12 cellular contexts compared by ENCODE assay signal in genomic region chr3:133472242-133472641, GRCh38.
DNase-seq lines count a peak whose midpoint lies in the region; ATAC-seq and TF ChIP-seq lines count a peak whose summit lies in the region.
"Had no signal": no experiment of that assay in that cellular context is flagged by ENCODE, and none has a peak within 500 bp of the region (broad histone marks: within the 10 kb centered on the region; RNA-seq: fewer than 3 reads in every experiment).

No MANE protein-coding gene starts in this region.

- H3K36me3 ChIP-seq in cardiac muscle cell (no peaks in the 10 kb centered on the region), right atrium auricular region (no peaks in the 10 kb centered on the region), SU-DHL-6 (ENCODE audit: low read length) (no peaks in the 10 kb centered on the region), upper lobe of right lung (no peaks in the 10 kb centered on the region)
- H3K36me3 ChIP-seq: suprapubic skin had no signal

- H2AFZ ChIP-seq in SU-DHL-6 (ENCODE audit: low read depth, low read length, severe bottlenecking) = no peak overlapping the region

- H3K4me3 ChIP-seq in cardiac muscle cell (no peak overlapping the region), right atrium auricular region (no peak overlapping the region), SU-DHL-6 (ENCODE audit: insufficient read depth, low read length, poor library complexity, severe bottlenecking) (no peak overlapping the region), upper lobe of right lung (no peak overlapping the region)
- H3K4me3 ChIP-seq: suprapubic skin had no signal

- H3K4me3 Mint-ChIP-seq in activated naive CD4-positive, alpha-beta T cell treated with anti-CD3 and anti-CD28 coated beads, Interleukin-2, amount 10 ng/mL, durations not matched to agents 7 days and 5 days = no peak overlapping the region

- no peak for TF ChIP-seq CTCF in cardiac muscle cell (IDR thresholded peaks at IDR 0.05; ENCODE audit: low read depth, low read length)
- TF ChIP-seq CTCF in right atrium auricular region (IDR thresholded peaks at IDR 0.05) = no peak
- no peak for TF ChIP-seq CTCF in SU-DHL-6 (IDR thresholded peaks at IDR 0.05; ENCODE audit: insufficient read depth, low read length, poor library complexity, severe bottlenecking)
- TF ChIP-seq CTCF in upper lobe of right lung (IDR thresholded peaks at IDR 0.05) = no peak

- no peaks in the 10 kb centered on the region for H3K27me3 Mint-ChIP-seq in activated naive CD4-positive, alpha-beta T cell treated with anti-CD3 and anti-CD28 coated beads, Interleukin-2, amount 10 ng/mL, durations not matched to agents 7 days and 5 days

- H3K9me3 ChIP-seq in cardiac muscle cell (ENCODE audit: low read depth) (no peaks in the 10 kb centered on the region), right atrium auricular region (no peaks in the 10 kb centered on the region), SU-DHL-6 (ENCODE audit: insufficient read depth, low read length) (no peaks in the 10 kb centered on the region), upper lobe of right lung (no peaks in the 10 kb centered on the region)
- H3K9me3 ChIP-seq: suprapubic skin had no signal

- H3K9me2 ChIP-seq in SU-DHL-6 (replicated peaks; ENCODE audit: insufficient read depth, low read length) = no peaks in the 10 kb centered on the region

- CTCF ChIA-PET in activated naive CD4-positive, alpha-beta T cell treated with anti-CD3 and anti-CD28 coated beads, Interleukin-2, amount 10 ng/mL, durations not matched to agents 7 days and 5 days (lab: Charles Lee) = no interaction called here

- peaks cover 11% of the 10 kb centered on the region; the same call in 1 of the 2 replicates for H3K79me2 ChIP-seq in SU-DHL-6 (ENCODE audit: insufficient read depth, low read length)

- H3F3A ChIP-seq in SU-DHL-6 (ENCODE audit: insufficient read depth) = peaks cover 74% of the 10 kb centered on the region

- peaks cover 11% of the 10 kb centered on the region for H3K27me3 ChIP-seq in cardiac muscle cell
- no peaks in the 10 kb centered on the region for H3K27me3 ChIP-seq in right atrium auricular region
- no peaks in the 10 kb centered on the region for H3K27me3 ChIP-seq in SU-DHL-6 (ENCODE audit: low read length)
- H3K27me3 ChIP-seq in upper lobe of right lung = no peaks in the 10 kb centered on the region
- H3K27me3 ChIP-seq: suprapubic skin had no signal

- H3K27ac ChIP-seq in cardiac muscle cell (no peak overlapping the region), right atrium auricular region (no peak overlapping the region), SU-DHL-6 (ENCODE audit: low read depth, low read length) (peak overlapping the region; percentile 75), upper lobe of right lung (no peak overlapping the region)
- H3K27ac ChIP-seq: suprapubic skin had no signal

- H3K4me2 ChIP-seq in SU-DHL-6 (ENCODE audit: low read depth, low read length, poor library complexity, severe bottlenecking) = peak overlapping the region; percentile 43

- peak; percentile 20 to 58 for DNase-seq in cardiac muscle cell (ENCODE audit: low read depth in 1 of 2, low spot score in 1 of 2)
- DNase-seq in right atrium auricular region (ENCODE audit: low spot score) = no peak
- DNase-seq in iPS-NIHi11 (ENCODE audit: low spot score) = peak; percentile 66
- no peak for DNase-seq in upper lobe of right lung
- no peak for DNase-seq in activated naive CD4-positive, alpha-beta T cell treated with anti-CD3 and anti-CD28 coated beads, Interleukin-2, amount 10 ng/mL, durations not matched to agents 7 days and 5 days
- DNase-seq in posterior vena cava (ENCODE audit: low spot score) = no peak
- DNase-seq: activated gamma-delta T cell, DMS153, MM.1S had no signal

- no peaks in the 10 kb centered on the region for H3K9me3 Mint-ChIP-seq in activated naive CD4-positive, alpha-beta T cell treated with anti-CD3 and anti-CD28 coated beads, Interleukin-2, amount 10 ng/mL, durations not matched to agents 7 days and 5 days

- H3K9ac ChIP-seq in SU-DHL-6 (ENCODE audit: low read length) = peak overlapping the region; percentile 16; the same call in 1 of the 2 replicates

- H3K4me1 Mint-ChIP-seq in activated naive CD4-positive, alpha-beta T cell treated with anti-CD3 and anti-CD28 coated beads, Interleukin-2, amount 10 ng/mL, durations not matched to agents 7 days and 5 days = peaks cover 48% of the 10 kb centered on the region

- H3K36me3 Mint-ChIP-seq in activated naive CD4-positive, alpha-beta T cell treated with anti-CD3 and anti-CD28 coated beads, Interleukin-2, amount 10 ng/mL, durations not matched to agents 7 days and 5 days = no peaks in the 10 kb centered on the region

- peak; percentile 56 for ATAC-seq in upper lobe of right lung
- ATAC-seq in GM21515 (IDR thresholded peaks at IDR 0.05; ENCODE audit: unreplicated experiment) = no peak

- intact Hi-C loops in upper lobe of right lung (cut with DNase I) (no loop called here), posterior vena cava (cut with DNase I) (loop anchor here in 1 of 2 donors (10.0 kb wide), 1 partner anchor 103 kb away; the partner anchor contains the start of gene CDV3)

- H3K4me1 ChIP-seq in cardiac muscle cell (ENCODE audit: low read depth) (no peaks in the 10 kb centered on the region), right atrium auricular region (peaks cover 0 to 37% of the 10 kb centered on the region in 2 donors), upper lobe of right lung (peaks cover 26% of the 10 kb centered on the region)

- H4K20me1 ChIP-seq in SU-DHL-6 (ENCODE audit: low read depth, low read length) = no peaks in the 10 kb centered on the region

- H3K27ac Mint-ChIP-seq in activated naive CD4-positive, alpha-beta T cell treated with anti-CD3 and anti-CD28 coated beads, Interleukin-2, amount 10 ng/mL, durations not matched to agents 7 days and 5 days = no peak overlapping the region

Comparison
In these comparisons a context has a peak if more than half of its experiments do, and no peak if none do; other contexts are left out.
1. DNase-seq: peak in cardiac muscle cell (2 of 2) and iPS-NIHi11 (single experiment); none in right atrium auricular region (single experiment), upper lobe of right lung (single experiment), activated naive CD4-positive, alpha-beta T cell treated with anti-CD3 and anti-CD28 coated beads, Interleukin-2, amount 10 ng/mL, durations not matched to agents 7 days and 5 days (single experiment) and posterior vena cava (single experiment).